Comparison of ENCODE assay signal across 9 cellular contexts in genomic region chr1:218480137-218480536, GRCh38.
DNase-seq lines count a peak whose midpoint lies in the region; ATAC-seq and TF ChIP-seq lines count a peak whose summit lies in the region.
"Had no signal": no experiment of that assay in that cellular context is flagged by ENCODE, and none has a peak within 500 bp of the region (broad histone marks: within the 10 kb centered on the region; RNA-seq: fewer than 3 reads in every experiment).

No MANE protein-coding gene starts in this region.

- H3K9ac ChIP-seq in skeletal muscle satellite cell (ENCODE audit: low read depth, low read length): peak overlapping the region; percentile 81

- peak overlapping the region; percentile 99 for H3K27ac ChIP-seq in brain microvascular endothelial cell

- H3K36me3 ChIP-seq in brain microvascular endothelial cell (replicated peaks) (no peaks in the 10 kb centered on the region), skeletal muscle satellite cell (ENCODE audit: insufficient read depth, low read length) (no peaks in the 10 kb centered on the region)

- in situ Hi-C loops in brain microvascular endothelial cell (cut with HindIII; ENCODE audit: low pct_ligation_motif_present, low sequenced_read_pairs): no loop called here

- no peak for TF ChIP-seq CTCF in brain microvascular endothelial cell (IDR thresholded peaks at IDR 0.05; ENCODE audit: low read depth, low read length, missing control alignments)

- peak; percentile 69 for ATAC-seq in left ventricle myocardium superior
- no peak for ATAC-seq in HG03025 (IDR thresholded peaks at IDR 0.05; ENCODE audit: low FRiP score, unreplicated experiment)

- DNase-seq in HCEC 1CT (peak; percentile 86), brain microvascular endothelial cell (peak; percentile 99), left ventricle myocardium superior (no peak), HK-2 (ENCODE audit: unreplicated experiment) (no peak), SW 1271 (lab: John Stamatoyannopoulos, UW) (no peak), OCI-M1 (lab: John Stamatoyannopoulos, UW) (no peak)
- DNase-seq: NCI-H1436 treated with DMSO at 0.1 percent for 48 hours had no signal

- H3K27me3 ChIP-seq in brain microvascular endothelial cell (replicated peaks) (no peaks in the 10 kb centered on the region), skeletal muscle satellite cell (ENCODE audit: control insufficient read depth, insufficient read depth, low read length) (no peaks in the 10 kb centered on the region)

- peaks cover 61% of the 10 kb centered on the region for H3K4me1 ChIP-seq in skeletal muscle satellite cell (ENCODE audit: control insufficient read depth, insufficient read depth, low read length)

- H3K4me3 ChIP-seq in brain microvascular endothelial cell (ENCODE audit: low read depth, low read length) (no peak overlapping the region), skeletal muscle satellite cell (ENCODE audit: low read length) (peak overlapping the region; percentile 11)

- H3K4me2 ChIP-seq in skeletal muscle satellite cell (ENCODE audit: low read length): peak overlapping the region; percentile 66

- intact Hi-C loops in left ventricle myocardium superior (cut with micrococcal nuclease): no loop called here

- H3K9me3 ChIP-seq in skeletal muscle satellite cell (replicated peaks; ENCODE audit: low read length): no peaks in the 10 kb centered on the region

Comparison
In these comparisons a context has a peak if more than half of its experiments do, and no peak if none do; other contexts are left out.
1. DNase-seq: peak in HCEC 1CT (single experiment) and brain microvascular endothelial cell (single experiment); none in left ventricle myocardium superior (single experiment), HK-2 (single experiment), SW 1271 (0 of 2) and OCI-M1 (single experiment).